In the genomic region with DNA sequence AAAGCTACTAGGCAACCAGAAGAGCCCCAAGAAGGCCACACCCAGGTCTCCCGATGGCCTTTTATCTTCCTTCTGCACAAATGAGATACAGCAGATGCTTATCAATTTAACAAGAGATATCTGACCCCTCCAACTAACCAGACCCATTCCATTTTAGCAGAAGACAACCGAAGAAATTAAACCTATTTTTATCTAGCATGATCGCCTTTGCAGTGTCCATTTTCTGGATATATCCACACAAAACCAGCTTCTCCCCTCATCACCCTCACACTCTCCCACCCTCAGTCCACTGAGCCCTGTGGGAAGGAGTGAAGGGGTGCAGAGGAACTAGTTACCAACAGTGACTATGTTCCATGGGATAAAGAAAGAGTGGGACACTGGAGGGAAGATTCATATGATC, we compare ENCODE assay signal across 1 cellular context.
TF ChIP-seq lines count a peak whose summit lies in the region.

No MANE protein-coding gene starts in this region.

TF ChIP-seq in K562, 482 proteins besides CTCF, POLR2A, EP300 and RAD21 (continued from another document and continues in another):
- TF ChIP-seq, protein P1, sequence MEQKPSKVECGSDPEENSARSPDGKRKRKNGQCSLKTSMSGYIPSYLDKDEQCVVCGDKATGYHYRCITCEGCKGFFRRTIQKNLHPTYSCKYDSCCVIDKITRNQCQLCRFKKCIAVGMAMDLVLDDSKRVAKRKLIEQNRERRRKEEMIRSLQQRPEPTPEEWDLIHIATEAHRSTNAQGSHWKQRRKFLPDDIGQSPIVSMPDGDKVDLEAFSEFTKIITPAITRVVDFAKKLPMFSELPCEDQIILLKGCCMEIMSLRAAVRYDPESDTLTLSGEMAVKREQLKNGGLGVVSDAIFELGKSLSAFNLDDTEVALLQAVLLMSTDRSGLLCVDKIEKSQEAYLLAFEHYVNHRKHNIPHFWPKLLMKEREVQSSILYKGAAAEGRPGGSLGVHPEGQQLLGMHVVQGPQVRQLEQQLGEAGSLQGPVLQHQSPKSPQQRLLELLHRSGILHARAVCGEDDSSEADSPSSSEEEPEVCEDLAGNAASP (IDR thresholded peaks at IDR 0.05), result no peak
- TF ChIP-seq FOXA1 (IDR thresholded peaks at IDR 0.05; ENCODE audit: borderline replicate concordance) (no peak), NCOA2 (IDR thresholded peaks at IDR 0.05; ENCODE audit: partially characterized antibody in 2 of 2) (no peak), HMGN3 (IDR thresholded peaks at IDR 0.05; ENCODE audit: borderline replicate concordance, extremely low read depth, insufficient read length, low read depth, low read length) (peak; percentile 37), CCNT2 (IDR thresholded peaks at IDR 0.05; ENCODE audit: borderline replicate concordance, extremely low read depth, insufficient read length, low read depth, low read length) (peak; percentile 62), RBFOX2 (IDR thresholded peaks at IDR 0.05; ENCODE audit: low read depth, low read length) (no peak), BCL6 (CRISPR knock-in tag; IDR thresholded peaks at IDR 0.05) (no peak), NCOR1 (IDR thresholded peaks at IDR 0.05) (peak; percentile 55), C11orf30 (IDR thresholded peaks at IDR 0.05; ENCODE audit: low read depth) (no peak), KLF6 (CRISPR knock-in tag; IDR thresholded peaks at IDR 0.05; ENCODE audit: borderline replicate concordance) (peak; percentile 32; the same call in 1 of the 2 replicates), NR2C1 (IDR thresholded peaks at IDR 0.05) (no peak), NR2C1 (tag; IDR thresholded peaks at IDR 0.05) (peak; percentile 50; the same call in 1 of the 2 replicates), SMARCA4 (IDR thresholded peaks at IDR 0.05) (peak; percentile 45; the same call in 1 of the 2 replicates), DDX20 (tag; IDR thresholded peaks at IDR 0.05; ENCODE audit: low read depth) (0 out of 2 replicates have a peak, but pooled peaks have one; percentile 57), POLR2B (IDR thresholded peaks at IDR 0.05; ENCODE audit: low read depth, partially characterized antibody) (no peak), L3MBTL2 (IDR thresholded peaks at IDR 0.05) (0 out of 2 replicates have a peak, but pooled peaks have one; percentile 37), FOXM1 (IDR thresholded peaks at IDR 0.05; ENCODE audit: low read depth) (peak; percentile 53; the same call in 1 of the 2 replicates), FOXM1 (CRISPR knock-in tag; IDR thresholded peaks at IDR 0.05; ENCODE audit: low read depth) (no peak), CBFA2T2 (conservative IDR thresholded peaks at IDR 0.05) (peak; percentile 55), RBM14 (IDR thresholded peaks at IDR 0.05; ENCODE audit: borderline replicate concordance, insufficient read depth, low read depth, low read length) (no peak)
- TF ChIP-seq, protein P2, sequence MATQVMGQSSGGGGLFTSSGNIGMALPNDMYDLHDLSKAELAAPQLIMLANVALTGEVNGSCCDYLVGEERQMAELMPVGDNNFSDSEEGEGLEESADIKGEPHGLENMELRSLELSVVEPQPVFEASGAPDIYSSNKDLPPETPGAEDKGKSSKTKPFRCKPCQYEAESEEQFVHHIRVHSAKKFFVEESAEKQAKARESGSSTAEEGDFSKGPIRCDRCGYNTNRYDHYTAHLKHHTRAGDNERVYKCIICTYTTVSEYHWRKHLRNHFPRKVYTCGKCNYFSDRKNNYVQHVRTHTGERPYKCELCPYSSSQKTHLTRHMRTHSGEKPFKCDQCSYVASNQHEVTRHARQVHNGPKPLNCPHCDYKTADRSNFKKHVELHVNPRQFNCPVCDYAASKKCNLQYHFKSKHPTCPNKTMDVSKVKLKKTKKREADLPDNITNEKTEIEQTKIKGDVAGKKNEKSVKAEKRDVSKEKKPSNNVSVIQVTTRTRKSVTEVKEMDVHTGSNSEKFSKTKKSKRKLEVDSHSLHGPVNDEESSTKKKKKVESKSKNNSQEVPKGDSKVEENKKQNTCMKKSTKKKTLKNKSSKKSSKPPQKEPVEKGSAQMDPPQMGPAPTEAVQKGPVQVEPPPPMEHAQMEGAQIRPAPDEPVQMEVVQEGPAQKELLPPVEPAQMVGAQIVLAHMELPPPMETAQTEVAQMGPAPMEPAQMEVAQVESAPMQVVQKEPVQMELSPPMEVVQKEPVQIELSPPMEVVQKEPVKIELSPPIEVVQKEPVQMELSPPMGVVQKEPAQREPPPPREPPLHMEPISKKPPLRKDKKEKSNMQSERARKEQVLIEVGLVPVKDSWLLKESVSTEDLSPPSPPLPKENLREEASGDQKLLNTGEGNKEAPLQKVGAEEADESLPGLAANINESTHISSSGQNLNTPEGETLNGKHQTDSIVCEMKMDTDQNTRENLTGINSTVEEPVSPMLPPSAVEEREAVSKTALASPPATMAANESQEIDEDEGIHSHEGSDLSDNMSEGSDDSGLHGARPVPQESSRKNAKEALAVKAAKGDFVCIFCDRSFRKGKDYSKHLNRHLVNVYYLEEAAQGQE (CRISPR knock-in tag; IDR thresholded peaks at IDR 0.05; ENCODE audit: low read depth), result no peak
- TF ChIP-seq, protein P3, sequence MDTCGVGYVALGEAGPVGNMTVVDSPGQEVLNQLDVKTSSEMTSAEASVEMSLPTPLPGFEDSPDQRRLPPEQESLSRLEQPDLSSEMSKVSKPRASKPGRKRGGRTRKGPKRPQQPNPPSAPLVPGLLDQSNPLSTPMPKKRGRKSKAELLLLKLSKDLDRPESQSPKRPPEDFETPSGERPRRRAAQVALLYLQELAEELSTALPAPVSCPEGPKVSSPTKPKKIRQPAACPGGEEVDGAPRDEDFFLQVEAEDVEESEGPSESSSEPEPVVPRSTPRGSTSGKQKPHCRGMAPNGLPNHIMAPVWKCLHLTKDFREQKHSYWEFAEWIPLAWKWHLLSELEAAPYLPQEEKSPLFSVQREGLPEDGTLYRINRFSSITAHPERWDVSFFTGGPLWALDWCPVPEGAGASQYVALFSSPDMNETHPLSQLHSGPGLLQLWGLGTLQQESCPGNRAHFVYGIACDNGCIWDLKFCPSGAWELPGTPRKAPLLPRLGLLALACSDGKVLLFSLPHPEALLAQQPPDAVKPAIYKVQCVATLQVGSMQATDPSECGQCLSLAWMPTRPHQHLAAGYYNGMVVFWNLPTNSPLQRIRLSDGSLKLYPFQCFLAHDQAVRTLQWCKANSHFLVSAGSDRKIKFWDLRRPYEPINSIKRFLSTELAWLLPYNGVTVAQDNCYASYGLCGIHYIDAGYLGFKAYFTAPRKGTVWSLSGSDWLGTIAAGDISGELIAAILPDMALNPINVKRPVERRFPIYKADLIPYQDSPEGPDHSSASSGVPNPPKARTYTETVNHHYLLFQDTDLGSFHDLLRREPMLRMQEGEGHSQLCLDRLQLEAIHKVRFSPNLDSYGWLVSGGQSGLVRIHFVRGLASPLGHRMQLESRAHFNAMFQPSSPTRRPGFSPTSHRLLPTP (IDR thresholded peaks at IDR 0.05; ENCODE audit: borderline replicate concordance, extremely low read depth, insufficient read length), result no peak
- TF ChIP-seq, protein P4, sequence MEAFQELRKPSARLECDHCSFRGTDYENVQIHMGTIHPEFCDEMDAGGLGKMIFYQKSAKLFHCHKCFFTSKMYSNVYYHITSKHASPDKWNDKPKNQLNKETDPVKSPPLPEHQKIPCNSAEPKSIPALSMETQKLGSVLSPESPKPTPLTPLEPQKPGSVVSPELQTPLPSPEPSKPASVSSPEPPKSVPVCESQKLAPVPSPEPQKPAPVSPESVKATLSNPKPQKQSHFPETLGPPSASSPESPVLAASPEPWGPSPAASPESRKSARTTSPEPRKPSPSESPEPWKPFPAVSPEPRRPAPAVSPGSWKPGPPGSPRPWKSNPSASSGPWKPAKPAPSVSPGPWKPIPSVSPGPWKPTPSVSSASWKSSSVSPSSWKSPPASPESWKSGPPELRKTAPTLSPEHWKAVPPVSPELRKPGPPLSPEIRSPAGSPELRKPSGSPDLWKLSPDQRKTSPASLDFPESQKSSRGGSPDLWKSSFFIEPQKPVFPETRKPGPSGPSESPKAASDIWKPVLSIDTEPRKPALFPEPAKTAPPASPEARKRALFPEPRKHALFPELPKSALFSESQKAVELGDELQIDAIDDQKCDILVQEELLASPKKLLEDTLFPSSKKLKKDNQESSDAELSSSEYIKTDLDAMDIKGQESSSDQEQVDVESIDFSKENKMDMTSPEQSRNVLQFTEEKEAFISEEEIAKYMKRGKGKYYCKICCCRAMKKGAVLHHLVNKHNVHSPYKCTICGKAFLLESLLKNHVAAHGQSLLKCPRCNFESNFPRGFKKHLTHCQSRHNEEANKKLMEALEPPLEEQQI (IDR thresholded peaks at IDR 0.05), result no peak
- TF ChIP-seq, protein P5, sequence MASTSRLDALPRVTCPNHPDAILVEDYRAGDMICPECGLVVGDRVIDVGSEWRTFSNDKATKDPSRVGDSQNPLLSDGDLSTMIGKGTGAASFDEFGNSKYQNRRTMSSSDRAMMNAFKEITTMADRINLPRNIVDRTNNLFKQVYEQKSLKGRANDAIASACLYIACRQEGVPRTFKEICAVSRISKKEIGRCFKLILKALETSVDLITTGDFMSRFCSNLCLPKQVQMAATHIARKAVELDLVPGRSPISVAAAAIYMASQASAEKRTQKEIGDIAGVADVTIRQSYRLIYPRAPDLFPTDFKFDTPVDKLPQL (IDR thresholded peaks at IDR 0.05; ENCODE audit: extremely low read depth, insufficient read length), result no peak
- TF ChIP-seq, protein P6, sequence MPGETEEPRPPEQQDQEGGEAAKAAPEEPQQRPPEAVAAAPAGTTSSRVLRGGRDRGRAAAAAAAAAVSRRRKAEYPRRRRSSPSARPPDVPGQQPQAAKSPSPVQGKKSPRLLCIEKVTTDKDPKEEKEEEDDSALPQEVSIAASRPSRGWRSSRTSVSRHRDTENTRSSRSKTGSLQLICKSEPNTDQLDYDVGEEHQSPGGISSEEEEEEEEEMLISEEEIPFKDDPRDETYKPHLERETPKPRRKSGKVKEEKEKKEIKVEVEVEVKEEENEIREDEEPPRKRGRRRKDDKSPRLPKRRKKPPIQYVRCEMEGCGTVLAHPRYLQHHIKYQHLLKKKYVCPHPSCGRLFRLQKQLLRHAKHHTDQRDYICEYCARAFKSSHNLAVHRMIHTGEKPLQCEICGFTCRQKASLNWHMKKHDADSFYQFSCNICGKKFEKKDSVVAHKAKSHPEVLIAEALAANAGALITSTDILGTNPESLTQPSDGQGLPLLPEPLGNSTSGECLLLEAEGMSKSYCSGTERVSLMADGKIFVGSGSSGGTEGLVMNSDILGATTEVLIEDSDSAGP (CRISPR knock-in tag; IDR thresholded peaks at IDR 0.05), result no peak
- TF ChIP-seq, protein P7, sequence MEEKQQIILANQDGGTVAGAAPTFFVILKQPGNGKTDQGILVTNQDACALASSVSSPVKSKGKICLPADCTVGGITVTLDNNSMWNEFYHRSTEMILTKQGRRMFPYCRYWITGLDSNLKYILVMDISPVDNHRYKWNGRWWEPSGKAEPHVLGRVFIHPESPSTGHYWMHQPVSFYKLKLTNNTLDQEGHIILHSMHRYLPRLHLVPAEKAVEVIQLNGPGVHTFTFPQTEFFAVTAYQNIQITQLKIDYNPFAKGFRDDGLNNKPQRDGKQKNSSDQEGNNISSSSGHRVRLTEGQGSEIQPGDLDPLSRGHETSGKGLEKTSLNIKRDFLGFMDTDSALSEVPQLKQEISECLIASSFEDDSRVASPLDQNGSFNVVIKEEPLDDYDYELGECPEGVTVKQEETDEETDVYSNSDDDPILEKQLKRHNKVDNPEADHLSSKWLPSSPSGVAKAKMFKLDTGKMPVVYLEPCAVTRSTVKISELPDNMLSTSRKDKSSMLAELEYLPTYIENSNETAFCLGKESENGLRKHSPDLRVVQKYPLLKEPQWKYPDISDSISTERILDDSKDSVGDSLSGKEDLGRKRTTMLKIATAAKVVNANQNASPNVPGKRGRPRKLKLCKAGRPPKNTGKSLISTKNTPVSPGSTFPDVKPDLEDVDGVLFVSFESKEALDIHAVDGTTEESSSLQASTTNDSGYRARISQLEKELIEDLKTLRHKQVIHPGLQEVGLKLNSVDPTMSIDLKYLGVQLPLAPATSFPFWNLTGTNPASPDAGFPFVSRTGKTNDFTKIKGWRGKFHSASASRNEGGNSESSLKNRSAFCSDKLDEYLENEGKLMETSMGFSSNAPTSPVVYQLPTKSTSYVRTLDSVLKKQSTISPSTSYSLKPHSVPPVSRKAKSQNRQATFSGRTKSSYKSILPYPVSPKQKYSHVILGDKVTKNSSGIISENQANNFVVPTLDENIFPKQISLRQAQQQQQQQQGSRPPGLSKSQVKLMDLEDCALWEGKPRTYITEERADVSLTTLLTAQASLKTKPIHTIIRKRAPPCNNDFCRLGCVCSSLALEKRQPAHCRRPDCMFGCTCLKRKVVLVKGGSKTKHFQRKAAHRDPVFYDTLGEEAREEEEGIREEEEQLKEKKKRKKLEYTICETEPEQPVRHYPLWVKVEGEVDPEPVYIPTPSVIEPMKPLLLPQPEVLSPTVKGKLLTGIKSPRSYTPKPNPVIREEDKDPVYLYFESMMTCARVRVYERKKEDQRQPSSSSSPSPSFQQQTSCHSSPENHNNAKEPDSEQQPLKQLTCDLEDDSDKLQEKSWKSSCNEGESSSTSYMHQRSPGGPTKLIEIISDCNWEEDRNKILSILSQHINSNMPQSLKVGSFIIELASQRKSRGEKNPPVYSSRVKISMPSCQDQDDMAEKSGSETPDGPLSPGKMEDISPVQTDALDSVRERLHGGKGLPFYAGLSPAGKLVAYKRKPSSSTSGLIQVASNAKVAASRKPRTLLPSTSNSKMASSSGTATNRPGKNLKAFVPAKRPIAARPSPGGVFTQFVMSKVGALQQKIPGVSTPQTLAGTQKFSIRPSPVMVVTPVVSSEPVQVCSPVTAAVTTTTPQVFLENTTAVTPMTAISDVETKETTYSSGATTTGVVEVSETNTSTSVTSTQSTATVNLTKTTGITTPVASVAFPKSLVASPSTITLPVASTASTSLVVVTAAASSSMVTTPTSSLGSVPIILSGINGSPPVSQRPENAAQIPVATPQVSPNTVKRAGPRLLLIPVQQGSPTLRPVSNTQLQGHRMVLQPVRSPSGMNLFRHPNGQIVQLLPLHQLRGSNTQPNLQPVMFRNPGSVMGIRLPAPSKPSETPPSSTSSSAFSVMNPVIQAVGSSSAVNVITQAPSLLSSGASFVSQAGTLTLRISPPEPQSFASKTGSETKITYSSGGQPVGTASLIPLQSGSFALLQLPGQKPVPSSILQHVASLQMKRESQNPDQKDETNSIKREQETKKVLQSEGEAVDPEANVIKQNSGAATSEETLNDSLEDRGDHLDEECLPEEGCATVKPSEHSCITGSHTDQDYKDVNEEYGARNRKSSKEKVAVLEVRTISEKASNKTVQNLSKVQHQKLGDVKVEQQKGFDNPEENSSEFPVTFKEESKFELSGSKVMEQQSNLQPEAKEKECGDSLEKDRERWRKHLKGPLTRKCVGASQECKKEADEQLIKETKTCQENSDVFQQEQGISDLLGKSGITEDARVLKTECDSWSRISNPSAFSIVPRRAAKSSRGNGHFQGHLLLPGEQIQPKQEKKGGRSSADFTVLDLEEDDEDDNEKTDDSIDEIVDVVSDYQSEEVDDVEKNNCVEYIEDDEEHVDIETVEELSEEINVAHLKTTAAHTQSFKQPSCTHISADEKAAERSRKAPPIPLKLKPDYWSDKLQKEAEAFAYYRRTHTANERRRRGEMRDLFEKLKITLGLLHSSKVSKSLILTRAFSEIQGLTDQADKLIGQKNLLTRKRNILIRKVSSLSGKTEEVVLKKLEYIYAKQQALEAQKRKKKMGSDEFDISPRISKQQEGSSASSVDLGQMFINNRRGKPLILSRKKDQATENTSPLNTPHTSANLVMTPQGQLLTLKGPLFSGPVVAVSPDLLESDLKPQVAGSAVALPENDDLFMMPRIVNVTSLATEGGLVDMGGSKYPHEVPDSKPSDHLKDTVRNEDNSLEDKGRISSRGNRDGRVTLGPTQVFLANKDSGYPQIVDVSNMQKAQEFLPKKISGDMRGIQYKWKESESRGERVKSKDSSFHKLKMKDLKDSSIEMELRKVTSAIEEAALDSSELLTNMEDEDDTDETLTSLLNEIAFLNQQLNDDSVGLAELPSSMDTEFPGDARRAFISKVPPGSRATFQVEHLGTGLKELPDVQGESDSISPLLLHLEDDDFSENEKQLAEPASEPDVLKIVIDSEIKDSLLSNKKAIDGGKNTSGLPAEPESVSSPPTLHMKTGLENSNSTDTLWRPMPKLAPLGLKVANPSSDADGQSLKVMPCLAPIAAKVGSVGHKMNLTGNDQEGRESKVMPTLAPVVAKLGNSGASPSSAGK (IDR thresholded peaks at IDR 0.05), result peak; percentile 29; the same call in 1 of the 2 replicates
